1 cellular context compared by ENCODE assay signal in genomic region chr18:76657911-76658475, GRCh38.
TF ChIP-seq lines count a peak whose summit lies in the region.

No MANE protein-coding gene starts in this region.

TF ChIP-seq in SK-N-SH, 30 proteins besides CTCF, POLR2A, EP300 and RAD21 (continued from another document):
- no peak for TF ChIP-seq TCF12 (IDR thresholded peaks at IDR 0.05)
- TF ChIP-seq, protein P1, sequence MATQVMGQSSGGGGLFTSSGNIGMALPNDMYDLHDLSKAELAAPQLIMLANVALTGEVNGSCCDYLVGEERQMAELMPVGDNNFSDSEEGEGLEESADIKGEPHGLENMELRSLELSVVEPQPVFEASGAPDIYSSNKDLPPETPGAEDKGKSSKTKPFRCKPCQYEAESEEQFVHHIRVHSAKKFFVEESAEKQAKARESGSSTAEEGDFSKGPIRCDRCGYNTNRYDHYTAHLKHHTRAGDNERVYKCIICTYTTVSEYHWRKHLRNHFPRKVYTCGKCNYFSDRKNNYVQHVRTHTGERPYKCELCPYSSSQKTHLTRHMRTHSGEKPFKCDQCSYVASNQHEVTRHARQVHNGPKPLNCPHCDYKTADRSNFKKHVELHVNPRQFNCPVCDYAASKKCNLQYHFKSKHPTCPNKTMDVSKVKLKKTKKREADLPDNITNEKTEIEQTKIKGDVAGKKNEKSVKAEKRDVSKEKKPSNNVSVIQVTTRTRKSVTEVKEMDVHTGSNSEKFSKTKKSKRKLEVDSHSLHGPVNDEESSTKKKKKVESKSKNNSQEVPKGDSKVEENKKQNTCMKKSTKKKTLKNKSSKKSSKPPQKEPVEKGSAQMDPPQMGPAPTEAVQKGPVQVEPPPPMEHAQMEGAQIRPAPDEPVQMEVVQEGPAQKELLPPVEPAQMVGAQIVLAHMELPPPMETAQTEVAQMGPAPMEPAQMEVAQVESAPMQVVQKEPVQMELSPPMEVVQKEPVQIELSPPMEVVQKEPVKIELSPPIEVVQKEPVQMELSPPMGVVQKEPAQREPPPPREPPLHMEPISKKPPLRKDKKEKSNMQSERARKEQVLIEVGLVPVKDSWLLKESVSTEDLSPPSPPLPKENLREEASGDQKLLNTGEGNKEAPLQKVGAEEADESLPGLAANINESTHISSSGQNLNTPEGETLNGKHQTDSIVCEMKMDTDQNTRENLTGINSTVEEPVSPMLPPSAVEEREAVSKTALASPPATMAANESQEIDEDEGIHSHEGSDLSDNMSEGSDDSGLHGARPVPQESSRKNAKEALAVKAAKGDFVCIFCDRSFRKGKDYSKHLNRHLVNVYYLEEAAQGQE (IDR thresholded peaks at IDR 0.05; ENCODE audit: low read depth, low read length) = no peak
- no peak for TF ChIP-seq NRF1 (IDR thresholded peaks at IDR 0.05; ENCODE audit: low read depth, low read length)
- no peak for TF ChIP-seq MAX (IDR thresholded peaks at IDR 0.05; ENCODE audit: low read depth)
- TF ChIP-seq MXI1 (IDR thresholded peaks at IDR 0.05; ENCODE audit: low read depth, low read length) = no peak
- TF ChIP-seq RXRA (IDR thresholded peaks at IDR 0.05; ENCODE audit: borderline replicate concordance, low read depth) = no peak
